In the genomic region with DNA sequence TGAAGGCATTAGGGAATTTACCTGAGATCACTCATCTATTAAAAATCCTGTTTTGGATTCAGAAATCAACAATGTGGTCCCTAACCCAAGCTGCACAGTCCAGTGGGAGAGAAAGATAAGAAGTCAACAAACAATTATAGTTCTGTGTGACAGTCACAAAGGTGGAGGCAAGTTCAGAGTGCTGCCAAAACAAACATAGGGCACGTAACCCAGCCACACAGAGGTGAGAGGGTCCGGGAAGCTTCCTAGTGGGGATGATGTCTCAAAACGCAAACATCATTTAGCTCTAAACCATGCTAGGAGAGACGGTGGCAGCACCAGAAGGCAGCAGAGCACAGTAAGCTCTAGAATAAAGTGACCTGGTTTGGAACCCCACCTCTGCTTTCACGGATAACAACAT, we compare ENCODE assay signal across 16 cellular contexts.
DNase-seq lines count a peak whose midpoint lies in the region; ATAC-seq and TF ChIP-seq lines count a peak whose summit lies in the region.
"Had no signal": no experiment of that assay in that cellular context is flagged by ENCODE, and none has a peak within 500 bp of the region (broad histone marks: within the 10 kb centered on the region; RNA-seq: fewer than 3 reads in every experiment).

No MANE protein-coding gene starts in this region.

- no peaks in the 10 kb centered on the region for H3K36me3 ChIP-seq in stomach
- H3K36me3 ChIP-seq: MG63 had no signal

- no peaks in the 10 kb centered on the region for H3K27me3 ChIP-seq in stomach
- H3K27me3 ChIP-seq: MG63 had no signal

- H3K4me3 ChIP-seq in stomach, result no peak overlapping the region
- H3K4me3 ChIP-seq: MG63, PC-9 had no signal

- peak; percentile 65 for ATAC-seq in left lobe of liver
- ATAC-seq in HG03439 (IDR thresholded peaks at IDR 0.05; ENCODE audit: unreplicated experiment), result no peak

- TF ChIP-seq POLR2A in stomach (IDR thresholded peaks at IDR 0.05), result no peak

- WGBS in stomach, 5 donors, result 40 to 69% (median 47%) methylated on average over 5 of the region's 5 CpGs

- TF ChIP-seq EP300 in stomach (IDR thresholded peaks at IDR 0.05), result no peak

- DNase-seq in SHP77 (lab: John Stamatoyannopoulos, UW), result peak; percentile 18 to 20
- DNase-seq in SHP77 treated with DMSO at 0.1 percent for 48 hours (lab: John Stamatoyannopoulos, UW), result no peak
- DNase-seq in NCI-H69 (lab: John Stamatoyannopoulos, UW), result peak; percentile 74
- DNase-seq in left lobe of liver (ENCODE audit: low spot score), result no peak
- no peak for DNase-seq in stomach
- DNase-seq in DMS79 (lab: John Stamatoyannopoulos, UW), result no peak
- no peak for DNase-seq in SKM-1 treated with dmso at 0.1 percent for 144 hours (lab: John Stamatoyannopoulos, UW; ENCODE audit: unreplicated experiment)
- DNase-seq: AML-193, Caco-2, KG1, MG63, NCI-H1417, NCI-H2081, NCI-H774, PC-9 had no signal

- intact Hi-C loops in stomach (cut with DNase I; ENCODE audit: low total_unique reads), result no loop called here

- H3K4me1 ChIP-seq in stomach, result peaks cover 52 to 87% (median 70%) of the 10 kb centered on the region in 4 donors
- H3K4me1 ChIP-seq: Caco-2 had no signal

- H3K27ac ChIP-seq in stomach, result peak overlapping the region in 3 of 5 donors; percentile 68 to 83 (median 72)
- H3K27ac ChIP-seq: PC-9 had no signal

- no peak for TF ChIP-seq CTCF in stomach (IDR thresholded peaks at IDR 0.05)

- H3K9me3 ChIP-seq in stomach, result no peaks in the 10 kb centered on the region
- H3K9me3 ChIP-seq: Caco-2, MG63 had no signal

Comparison
In these comparisons a context has a peak if more than half of its experiments do, and no peak if none do; other contexts are left out.
1. DNase-seq: peak in SHP77 (2 of 2) and NCI-H69 (single experiment); none in SHP77 treated with DMSO at 0.1 percent for 48 hours (single experiment), left lobe of liver (single experiment), stomach (single experiment), DMS79 (single experiment) and SKM-1 treated with dmso at 0.1 percent for 144 hours (single experiment).